Comparison of ENCODE assay signal across 18 cellular contexts in genomic region chr20:37542281-37542680, GRCh38. TPM values are rescaled to one million over a fixed set of nuclear protein-coding genes. Genes with fewer than 3 reads are reported as not detected.
DNase-seq lines count a peak whose midpoint lies in the region; ATAC-seq, FAIRE-seq and TF ChIP-seq lines count a peak whose summit lies in the region.
"Had no signal": no experiment of that assay in that cellular context is flagged by ENCODE, and none has a peak within 500 bp of the region (broad histone marks: within the 10 kb centered on the region; RNA-seq: fewer than 3 reads in every experiment).

No MANE protein-coding gene starts in this region.

- no peak for TF ChIP-seq CTCF in WERI-Rb-1 (IDR thresholded peaks at IDR 0.05; ENCODE audit: low read depth, low read length)

- no peak for DNase-seq in HTR-8/SVneo (ENCODE audit: insufficient read length, low spot score)
- peak; percentile 60 for DNase-seq in RPMI7951 (ENCODE audit: low read depth)
- peak; percentile 24 for DNase-seq in glomerular visceral epithelial cell (ENCODE audit: extremely low spot score)
- DNase-seq in sciatic nerve (ENCODE audit: low spot score): peak; percentile 3
- no peak for DNase-seq in immature natural killer cell
- DNase-seq in WERI-Rb-1: no peak
- DNase-seq: activated CD4-positive, CD25-positive, alpha-beta regulatory T cell treated with anti-CD3 and anti-CD28 coated beads, Interleukin-2, amount 50 U/mL, for 72 hours; activated naive CD8-positive, alpha-beta T cell treated with anti-CD3 and anti-CD28 coated beads for 36 hours; Calu3; GM23248; NCI-H2081; NCI-H524 treated with DMSO at 0.1 percent for 48 hours; ovary; stimulated activated CD4-positive, alpha-beta T cell treated with anti-CD3 and anti-CD28 coated beads, Interleukin-4, amount 100 ng/mL, for 24 hours had no signal

- intact Hi-C loops in sciatic nerve (cut with DNase I): no loop called here

- H3K27me3 ChIP-seq in WERI-Rb-1 (ENCODE audit: insufficient read depth, low read depth, severe bottlenecking): no peaks in the 10 kb centered on the region
- H3K27me3 ChIP-seq: ovary had no signal

- H3K4me3 ChIP-seq in WERI-Rb-1 (ENCODE audit: low read depth, low read length): no peak overlapping the region
- H3K4me3 ChIP-seq: GM23248, ovary had no signal

- no peak overlapping the region for H3K27ac Mint-ChIP-seq in immature natural killer cell
- H3K27ac Mint-ChIP-seq: activated naive CD8-positive, alpha-beta T cell treated with anti-CD3 and anti-CD28 coated beads for 36 hours; T-helper 2 cell treated with Interferon-gamma antibody and Interleukin-4, amounts not matched to agents 5 μg/mL and 100 μg/mL, for 36 hours had no signal

- ATAC-seq in sciatic nerve (no peak), HG02973 (IDR thresholded peaks at IDR 0.05; ENCODE audit: unreplicated experiment) (no peak)

- peak; percentile 97 for FAIRE-seq in HTR-8/SVneo (lab: Jason Lieb, UNC)

- H3K27me3 Mint-ChIP-seq in immature natural killer cell (ENCODE audit: low read depth in 3 of 3): peaks cover 2 to 9% (median 4%) of the 10 kb centered on the region in 3 donors
- H3K27me3 Mint-ChIP-seq: brain had no signal

- no peaks in the 10 kb centered on the region for H3K36me3 Mint-ChIP-seq in immature natural killer cell
- H3K36me3 Mint-ChIP-seq: activated naive CD8-positive, alpha-beta T cell treated with anti-CD3 and anti-CD28 coated beads for 36 hours; brain had no signal

- H3K4me3 Mint-ChIP-seq in immature natural killer cell: no peak overlapping the region
- H3K4me3 Mint-ChIP-seq: activated naive CD8-positive, alpha-beta T cell treated with anti-CD3 and anti-CD28 coated beads for 36 hours; brain; T-helper 2 cell treated with Interferon-gamma antibody and Interleukin-4, amounts not matched to agents 5 μg/mL and 100 μg/mL, for 36 hours had no signal

- H3K9me3 ChIP-seq in WERI-Rb-1 (ENCODE audit: severe bottlenecking): no peaks in the 10 kb centered on the region
- H3K9me3 ChIP-seq: ovary had no signal

- H3K36me3 ChIP-seq in WERI-Rb-1: no peaks in the 10 kb centered on the region
- H3K36me3 ChIP-seq: ovary had no signal

- H3K4me1 Mint-ChIP-seq in immature natural killer cell: no peaks in the 10 kb centered on the region
- H3K4me1 Mint-ChIP-seq: activated naive CD8-positive, alpha-beta T cell treated with anti-CD3 and anti-CD28 coated beads for 36 hours had no signal

- no peaks in the 10 kb centered on the region for H3K9me3 Mint-ChIP-seq in immature natural killer cell
- H3K9me3 Mint-ChIP-seq: activated naive CD8-positive, alpha-beta T cell treated with anti-CD3 and anti-CD28 coated beads for 36 hours; T-helper 2 cell treated with Interferon-gamma antibody and Interleukin-4, amounts not matched to agents 5 μg/mL and 100 μg/mL, for 36 hours had no signal

- no peak overlapping the region for H3K27ac ChIP-seq in WERI-Rb-1
- H3K27ac ChIP-seq: GM23248, ovary had no signal

RNA-seq across cellular contexts. Expression of gene BLCAP, which starts 14.6 kb away (rescaled TPM):
- 57.5 and 64.4 TPM in 2 replicates for total RNA-seq in RPMI7951 (2014; rRNA removed; shearing (Covaris generic))
- 58.4 TPM for total RNA-seq in sciatic nerve
- 10 to 100 TPM; 56.1 to 64.9 (median 63.5) TPM for polyA plus RNA-seq in immature natural killer cell

RNA-seq across cellular contexts. Expression of gene NNAT, which starts 21.2 kb away (rescaled TPM):
- total RNA-seq in RPMI7951 (2014; rRNA removed; shearing (Covaris generic)): not detected in 2 replicates
- 2.1 TPM for total RNA-seq in sciatic nerve
- under 1 TPM in 1 of 3 donors, not detected in 2; 0.20 TPM for polyA plus RNA-seq in immature natural killer cell
- total RNA-seq: Calu3, GM23248, SK-MEL-5 had no signal

Comparison
In these comparisons a context has a peak if more than half of its experiments do, and no peak if none do; other contexts are left out.
1. DNase-seq: peak in RPMI7951 (single experiment), glomerular visceral epithelial cell (single experiment) and sciatic nerve (single experiment); none in HTR-8/SVneo (single experiment), immature natural killer cell (0 of 3) and WERI-Rb-1 (single experiment).